1 cellular context compared by ENCODE assay signal in genomic region chr6:33923857-33924514, GRCh38.
TF ChIP-seq lines count a peak whose summit lies in the region.

No MANE protein-coding gene starts in this region.

TF ChIP-seq in SK-N-SH, 30 proteins besides CTCF, POLR2A, EP300 and RAD21 (continued from another document):
- no peak for TF ChIP-seq REST (IDR thresholded peaks at IDR 0.05; ENCODE audit: low read depth, low read length)
